ENCODE assay signal across 24 cellular contexts in the genomic region with DNA sequence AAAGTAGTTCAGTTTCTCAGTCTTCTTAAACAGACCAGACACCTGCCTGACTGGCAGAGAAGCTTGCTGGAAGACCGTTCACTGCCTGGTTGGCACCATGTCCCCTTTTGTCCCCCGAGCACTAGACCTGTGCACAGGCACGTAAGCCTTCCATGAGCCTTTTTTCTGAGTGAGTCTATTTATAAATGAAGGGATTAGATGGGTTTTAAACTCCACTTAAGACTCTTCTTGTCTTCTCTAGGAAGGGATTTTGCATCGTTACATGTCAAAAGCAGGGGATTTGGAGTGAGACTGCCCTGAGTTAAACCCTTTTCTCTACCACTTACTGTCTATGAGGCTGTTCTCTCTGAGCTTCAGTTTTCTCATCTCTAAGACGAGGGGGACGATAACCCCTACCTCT.
"Had no signal": no experiment of that assay in that cellular context is flagged by ENCODE, and none has a peak within 500 bp of the region (broad histone marks: within the 10 kb centered on the region; RNA-seq: fewer than 3 reads in every experiment).

No MANE protein-coding gene starts in this region.

- H3K4me1 ChIP-seq: right lobe of liver had no signal

- H3K27me3 ChIP-seq: adrenal gland, gastroesophageal sphincter, ovary, right lobe of liver, spleen, tibial nerve had no signal

- H3K9me3 ChIP-seq: adrenal gland, gastroesophageal sphincter, ovary, psoas muscle, right lobe of liver, spleen, tibial nerve had no signal

- H3K27ac Mint-ChIP-seq: activated naive CD4-positive, alpha-beta T cell treated with anti-CD3 and anti-CD28 coated beads, Interleukin-2, amount 50 U/mL, for 24 hours; activated T-cell treated with anti-CD3 and anti-CD28 coated beads, Interleukin-2, amount 50 U/mL, for 72 hours; stimulated activated memory B cell treated with anti-CD40 and anti-IgM and Interleukin-4, amounts not matched to agents 10 μg/mL and 1 μg/mL and 100 μg/mL, for 72 hours had no signal

- H3K4me3 Mint-ChIP-seq: activated naive CD4-positive, alpha-beta T cell treated with anti-CD3 and anti-CD28 coated beads, Interleukin-2, amount 50 U/mL, for 24 hours; activated T-cell treated with anti-CD3 and anti-CD28 coated beads, Interleukin-2, amount 50 U/mL, for 72 hours; naive thymus-derived CD4-positive, alpha-beta T cell; stimulated activated memory B cell treated with anti-CD40 and anti-IgM and Interleukin-4, amounts not matched to agents 10 μg/mL and 1 μg/mL and 100 μg/mL, for 72 hours had no signal

- H3K36me3 ChIP-seq: ovary had no signal

- ATAC-seq: activated T-cell treated with anti-CD3 and anti-CD28 coated beads, Interleukin-2, amount 50 U/mL, for 72 hours; esophagus mucosa; gastroesophageal sphincter; naive thymus-derived CD4-positive, alpha-beta T cell; psoas muscle; right lobe of liver; stimulated activated memory B cell treated with anti-CD40 and anti-IgM and Interleukin-4, amounts not matched to agents 10 μg/mL and 1 μg/mL and 100 μg/mL, for 72 hours had no signal

- H3K27ac ChIP-seq: ovary, psoas muscle, right lobe of liver, spleen had no signal

- H3K9me3 Mint-ChIP-seq: activated naive CD4-positive, alpha-beta T cell treated with anti-CD3 and anti-CD28 coated beads, Interleukin-2, amount 50 U/mL, for 24 hours; activated T-cell treated with anti-CD3 and anti-CD28 coated beads, Interleukin-2, amount 50 U/mL, for 72 hours; naive thymus-derived CD4-positive, alpha-beta T cell; stimulated activated memory B cell treated with anti-CD40 and anti-IgM and Interleukin-4, amounts not matched to agents 10 μg/mL and 1 μg/mL and 100 μg/mL, for 72 hours had no signal

- H3K4me3 ChIP-seq: adrenal gland, gastroesophageal sphincter, ovary, psoas muscle, right lobe of liver, spleen, tibial nerve had no signal

- FAIRE-seq: astrocyte, bronchial epithelial cell, urothelium cell line had no signal

- DNase-seq: activated CD4-positive, alpha-beta T cell treated with anti-CD3 and anti-CD28 coated beads, Interleukin-2, amount 50 U/mL, for 1 hour; activated CD4-positive, CD25-positive, alpha-beta regulatory T cell treated with anti-CD3 and anti-CD28 coated beads, Interleukin-2, amount 50 U/mL, for 72 hours; activated CD8-positive, alpha-beta memory T cell treated with anti-CD3 and anti-CD28 coated beads for 24 hours; activated CD8-positive, alpha-beta memory T cell treated with anti-CD3 and anti-CD28 coated beads, Interleukin-2, amount 50 U/mL, for 48 hours; activated gamma-delta T cell; activated T-cell treated with anti-CD3 and anti-CD28 coated beads, Interleukin-2, amount 50 U/mL, for 72 hours; adrenal gland; effector CD8-positive, alpha-beta T cell; mesenchymal stem cell; naive thymus-derived CD4-positive, alpha-beta T cell; ovary; psoas muscle; right lobe of liver; spleen; stimulated activated CD4-positive, alpha-beta T cell treated with anti-CD3 and anti-CD28 coated beads, Interleukin-4, amount 100 ng/mL, for 4 hours; T-helper 1 cell had no signal

- H3K27me3 Mint-ChIP-seq: activated naive CD4-positive, alpha-beta T cell treated with anti-CD3 and anti-CD28 coated beads, Interleukin-2, amount 50 U/mL, for 24 hours; naive thymus-derived CD4-positive, alpha-beta T cell; stimulated activated memory B cell treated with anti-CD40 and anti-IgM and Interleukin-4, amounts not matched to agents 10 μg/mL and 1 μg/mL and 100 μg/mL, for 72 hours had no signal
